10 cellular contexts compared by ENCODE assay signal in the genomic region with DNA sequence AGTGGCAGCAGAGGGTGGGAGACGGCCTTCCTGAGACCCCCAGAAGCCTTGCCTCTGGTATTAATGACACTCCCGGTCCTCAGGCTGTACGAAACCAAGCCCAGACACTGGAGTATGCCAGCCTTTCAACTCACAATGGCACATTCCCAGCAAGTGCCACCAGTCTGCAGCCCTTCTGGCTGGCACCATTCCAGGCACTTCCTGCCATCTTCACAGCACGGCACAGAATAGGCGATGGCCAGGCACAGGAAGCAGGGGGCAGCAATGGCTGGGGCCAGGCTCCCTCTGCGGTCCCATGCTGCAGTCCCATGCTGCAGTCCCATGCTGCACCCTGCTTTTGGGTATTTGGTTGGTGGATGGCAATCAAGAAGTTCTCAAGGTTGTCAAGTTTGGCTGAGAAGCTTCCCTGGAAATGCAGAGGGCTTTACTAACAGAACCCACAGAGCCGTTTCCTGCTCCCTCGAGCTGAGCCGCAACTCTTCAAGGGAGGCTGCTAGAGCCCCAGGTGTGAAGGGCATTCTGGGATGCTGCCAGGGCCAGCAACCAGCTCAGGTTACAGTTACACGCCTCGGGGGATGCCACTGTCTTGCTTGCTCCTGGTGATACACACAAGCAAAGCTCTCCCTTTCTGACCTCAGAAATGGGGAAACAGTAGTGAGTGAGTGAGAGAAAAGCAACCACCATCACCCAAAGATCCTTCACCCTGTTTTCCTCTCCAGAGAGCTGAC. TPM values are rescaled to one million over a fixed set of nuclear protein-coding genes. Genes with fewer than 3 reads are reported as not detected.
DNase-seq lines count a peak whose midpoint lies in the region; ATAC-seq and FAIRE-seq lines count a peak whose summit lies in the region.
"Had no signal": no experiment of that assay in that cellular context is flagged by ENCODE, and none has a peak within 500 bp of the region (broad histone marks: within the 10 kb centered on the region; RNA-seq: fewer than 3 reads in every experiment).

No MANE protein-coding gene starts in this region.

- H3K27me3 Mint-ChIP-seq in activated naive CD8-positive, alpha-beta T cell treated with anti-CD3 and anti-CD28 coated beads, Interleukin-2, amount 10 ng/mL, durations not matched to agents 7 days and 5 days: no peaks in the 10 kb centered on the region
- no peaks in the 10 kb centered on the region for H3K27me3 Mint-ChIP-seq in activated naive CD8-positive, alpha-beta T cell treated with anti-CD3 and anti-CD28 coated beads, Interleukin-2, amount 50 U/mL, for 24 hours

- H3K9me3 Mint-ChIP-seq in activated naive CD8-positive, alpha-beta T cell treated with anti-CD3 and anti-CD28 coated beads, Interleukin-2, amount 10 ng/mL, durations not matched to agents 7 days and 5 days: no peaks in the 10 kb centered on the region
- H3K9me3 Mint-ChIP-seq in activated naive CD8-positive, alpha-beta T cell treated with anti-CD3 and anti-CD28 coated beads, Interleukin-2, amount 50 U/mL, for 24 hours: no peaks in the 10 kb centered on the region

- peak; percentile 53 for ATAC-seq in activated naive CD8-positive, alpha-beta T cell treated with anti-CD3 and anti-CD28 coated beads, Interleukin-2, amount 10 ng/mL, durations not matched to agents 7 days and 5 days (ENCODE audit: low read depth)
- ATAC-seq in activated naive CD8-positive, alpha-beta T cell treated with anti-CD3 and anti-CD28 coated beads, Interleukin-2, amount 50 U/mL, for 24 hours: no peak

- H3K36me3 Mint-ChIP-seq in activated naive CD8-positive, alpha-beta T cell treated with anti-CD3 and anti-CD28 coated beads, Interleukin-2, amount 10 ng/mL, durations not matched to agents 7 days and 5 days: no peaks in the 10 kb centered on the region
- no peaks in the 10 kb centered on the region for H3K36me3 Mint-ChIP-seq in activated naive CD8-positive, alpha-beta T cell treated with anti-CD3 and anti-CD28 coated beads, Interleukin-2, amount 50 U/mL, for 24 hours (ENCODE audit: low read depth)

- H3K4me3 Mint-ChIP-seq in activated naive CD8-positive, alpha-beta T cell treated with anti-CD3 and anti-CD28 coated beads, Interleukin-2, amount 10 ng/mL, durations not matched to agents 7 days and 5 days: no peak overlapping the region
- no peak overlapping the region for H3K4me3 Mint-ChIP-seq in activated naive CD8-positive, alpha-beta T cell treated with anti-CD3 and anti-CD28 coated beads, Interleukin-2, amount 50 U/mL, for 24 hours
- H3K4me3 Mint-ChIP-seq: B cell had no signal

- H3K4me1 Mint-ChIP-seq in activated naive CD8-positive, alpha-beta T cell treated with anti-CD3 and anti-CD28 coated beads, Interleukin-2, amount 10 ng/mL, durations not matched to agents 7 days and 5 days: peaks cover 13% of the 10 kb centered on the region
- peaks cover 12% of the 10 kb centered on the region for H3K4me1 Mint-ChIP-seq in activated naive CD8-positive, alpha-beta T cell treated with anti-CD3 and anti-CD28 coated beads, Interleukin-2, amount 50 U/mL, for 24 hours
- H3K4me1 Mint-ChIP-seq: B cell had no signal

- no peak overlapping the region for H3K27ac ChIP-seq in epithelial cell of prostate

- POLR2A ChIA-PET in activated naive CD8-positive, alpha-beta T cell treated with anti-CD3 and anti-CD28 coated beads, Interleukin-2, amount 10 ng/mL, durations not matched to agents 7 days and 5 days (lab: Charles Lee): interaction anchor here (1.8 kb wide), 1 partner anchor 38 kb away, joined by 4 read pairs; no protein-coding TSS in a partner anchor

- H3K27ac Mint-ChIP-seq in activated naive CD8-positive, alpha-beta T cell treated with anti-CD3 and anti-CD28 coated beads, Interleukin-2, amount 10 ng/mL, durations not matched to agents 7 days and 5 days: no peak overlapping the region
- H3K27ac Mint-ChIP-seq in activated naive CD8-positive, alpha-beta T cell treated with anti-CD3 and anti-CD28 coated beads, Interleukin-2, amount 50 U/mL, for 24 hours: no peak overlapping the region
- H3K27ac Mint-ChIP-seq: B cell had no signal

- no peak for DNase-seq in activated naive CD8-positive, alpha-beta T cell treated with anti-CD3 and anti-CD28 coated beads, Interleukin-2, amount 10 ng/mL, durations not matched to agents 7 days and 5 days
- DNase-seq in activated naive CD8-positive, alpha-beta T cell treated with anti-CD3 and anti-CD28 coated beads, Interleukin-2, amount 50 U/mL, for 24 hours: no peak
- DNase-seq in NCI-H526 treated with DMSO at 0.1 percent for 48 hours (lab: John Stamatoyannopoulos, UW) (peak; percentile 81), epithelial cell of prostate (ENCODE audit: low read depth, low spot score) (peak; percentile 63), urothelium cell line (ENCODE audit: low spot score) (peak; percentile 61), NOMO-1 treated with dmso at 0.1 percent for 144 hours (lab: John Stamatoyannopoulos, UW; ENCODE audit: unreplicated experiment) (no peak)
- no peak for DNase-seq in activated T-cell treated with anti-CD3 and anti-CD28 coated beads, Interleukin-2, amount 50 U/mL, for 48 hours
- no peak for DNase-seq in stimulated activated CD4-positive, alpha-beta T cell treated with anti-CD3 and anti-CD28 coated beads, Interleukin-1b, Interleukin-23, amount 100 ng/mL, for 48 hours
- DNase-seq: activated naive CD4-positive, alpha-beta T cell treated with Interleukin-2 at 50 U/mL for 16 hours had no signal

- peak; percentile 23 for FAIRE-seq in urothelium cell line (lab: Jason Lieb, UNC)

RNA-seq across cellular contexts. Expression of a gene that starts 23.8 kb away (rescaled TPM):
- 10 to 100 TPM; 16.4 to 17.0 TPM for total RNA-seq in activated naive CD8-positive, alpha-beta T cell treated with anti-CD3 and anti-CD28 coated beads, Interleukin-2, amount 10 ng/mL, durations not matched to agents 7 days and 5 days

RNA-seq across cellular contexts. Expression of a gene that starts 37.4 kb away (rescaled TPM):
- 10 to 100 TPM; 23.0 to 27.2 TPM for total RNA-seq in activated naive CD8-positive, alpha-beta T cell treated with anti-CD3 and anti-CD28 coated beads, Interleukin-2, amount 10 ng/mL, durations not matched to agents 7 days and 5 days

Comparison
In these comparisons a context has a peak if more than half of its experiments do, and no peak if none do; other contexts are left out.
1. DNase-seq: peak in NCI-H526 treated with DMSO at 0.1 percent for 48 hours (single experiment), epithelial cell of prostate (single experiment) and urothelium cell line (single experiment); none in activated naive CD8-positive, alpha-beta T cell treated with anti-CD3 and anti-CD28 coated beads, Interleukin-2, amount 10 ng/mL, durations not matched to agents 7 days and 5 days (single experiment), activated naive CD8-positive, alpha-beta T cell treated with anti-CD3 and anti-CD28 coated beads, Interleukin-2, amount 50 U/mL, for 24 hours (single experiment), NOMO-1 treated with dmso at 0.1 percent for 144 hours (single experiment), activated T-cell treated with anti-CD3 and anti-CD28 coated beads, Interleukin-2, amount 50 U/mL, for 48 hours (0 of 2) and stimulated activated CD4-positive, alpha-beta T cell treated with anti-CD3 and anti-CD28 coated beads, Interleukin-1b, Interleukin-23, amount 100 ng/mL, for 48 hours (single experiment).